In genomic region chr17:15945493-15946209, GRCh38 we compare ENCODE assay signal across 8 cellular contexts. TPM values are rescaled to one million over a fixed set of nuclear protein-coding genes. Genes with fewer than 3 reads are reported as not detected.
A peak's percentile ranks its signal among the peaks of the same experiment; 100 is the strongest.
DNase-seq lines count a peak whose midpoint lies in the region; ATAC-seq and TF ChIP-seq lines count a peak whose summit lies in the region.

No MANE protein-coding gene starts in this region.

- peaks cover 46% of the 10 kb centered on the region for H3K79me2 ChIP-seq in ACC112 (ENCODE audit: control insufficient read depth, insufficient read depth, low read length, unreplicated experiment)

- H3K36me3 ChIP-seq in ACC112 (ENCODE audit: insufficient read depth, low read length) (no peaks in the 10 kb centered on the region; the same call in 1 of the 2 replicates), gastrocnemius medialis (no peaks in the 10 kb centered on the region)

- H3K27me3 ChIP-seq in ACC112 (ENCODE audit: insufficient read depth, low read length) = no peaks in the 10 kb centered on the region
- no peaks in the 10 kb centered on the region for H3K27me3 ChIP-seq in right cardiac atrium (ENCODE audit: control insufficient read depth, insufficient read depth)
- H3K27me3 ChIP-seq in gastrocnemius medialis = peaks cover 14 to 29% (median 22%) of the 10 kb centered on the region in 3 donors

- no peak for TF ChIP-seq POLR2A in gastrocnemius medialis (IDR thresholded peaks at IDR 0.05)

- peaks cover 31% of the 10 kb centered on the region for H3K4me1 Mint-ChIP-seq in HFFc6 (ENCODE audit: low read depth)
- H3K4me1 Mint-ChIP-seq in activated T-helper 1 cell treated with anti-CD3 and anti-CD28 coated beads, Interleukin-12 subunit alpha, Interleukin-12 subunit beta, Interleukin-2, Interleukin-4 antibody, amounts not matched to agents 30 ng/mL and 10 ng/mL and 1 ng/mL, durations not matched to agents 14 hours and 24 hours and 36 hours (ENCODE audit: low read depth) = peaks cover 16% of the 10 kb centered on the region

- DNase-seq in HFFc6 = no peak
- no peak for DNase-seq in activated T-helper 1 cell treated with anti-CD3 and anti-CD28 coated beads, Interleukin-12 subunit alpha, Interleukin-12 subunit beta, Interleukin-2, Interleukin-4 antibody, amounts not matched to agents 30 ng/mL and 10 ng/mL and 1 ng/mL, durations not matched to agents 14 hours and 24 hours and 36 hours (ENCODE audit: low spot score)
- peak in 2 of 3 donors; percentile 27 to 58 for DNase-seq in right cardiac atrium
- no peak for DNase-seq in gastrocnemius medialis
- no peak for DNase-seq in middle frontal gyrus (ENCODE audit: extremely low spot score, low spot score)

- H3K9me3 ChIP-seq in right cardiac atrium (ENCODE audit: control insufficient read depth, low read length) = no peaks in the 10 kb centered on the region
- H3K9me3 ChIP-seq in gastrocnemius medialis = no peaks in the 10 kb centered on the region

- ATAC-seq in right cardiac atrium (peak; percentile 22 to 31), gastrocnemius medialis (no peak), GM19324 (IDR thresholded peaks at IDR 0.05; ENCODE audit: low FRiP score, unreplicated experiment) (no peak), GM21825 (IDR thresholded peaks at IDR 0.05; ENCODE audit: unreplicated experiment) (no peak)

- H3K27ac ChIP-seq in ACC112 (ENCODE audit: low read depth, low read length) (peak overlapping the region; percentile 62; the same call in 1 of the 2 replicates), right cardiac atrium (ENCODE audit: low read length) (no peak overlapping the region), gastrocnemius medialis (peak overlapping the region in 1 of 4 donors; percentile 8)

- no peaks in the 10 kb centered on the region; the same call in 1 of the 2 replicates for H3K36me3 Mint-ChIP-seq in HFFc6 (ENCODE audit: low read depth)
- H3K36me3 Mint-ChIP-seq in activated T-helper 1 cell treated with anti-CD3 and anti-CD28 coated beads, Interleukin-12 subunit alpha, Interleukin-12 subunit beta, Interleukin-2, Interleukin-4 antibody, amounts not matched to agents 30 ng/mL and 10 ng/mL and 1 ng/mL, durations not matched to agents 14 hours and 24 hours and 36 hours (ENCODE audit: low read depth) = no peaks in the 10 kb centered on the region

- peak overlapping the region; percentile 91 for H2AFZ ChIP-seq in ACC112 (ENCODE audit: low read length, unreplicated experiment)

- TF ChIP-seq CTCF in HFFc6 (IDR thresholded peaks at IDR 0.05) = no peak
- no peak for TF ChIP-seq CTCF in gastrocnemius medialis (IDR thresholded peaks at IDR 0.05 in 4 of 5, conservative IDR thresholded peaks at IDR 0.05 in 1 of 5)

- H3K4me3 ChIP-seq in ACC112 (ENCODE audit: low read depth, low read length) (peak overlapping the region; percentile 97), right cardiac atrium (ENCODE audit: low read length) (peak overlapping the region; percentile 47), gastrocnemius medialis (peak overlapping the region; percentile 52 to 66 (median 60))

- intact Hi-C loops in activated T-helper 1 cell treated with anti-CD3 and anti-CD28 coated beads, Interleukin-12 subunit alpha, Interleukin-12 subunit beta, Interleukin-2, Interleukin-4 antibody, amounts not matched to agents 30 ng/mL and 10 ng/mL and 1 ng/mL, durations not matched to agents 14 hours and 24 hours and 36 hours (cut with micrococcal nuclease) = loop anchor here (1.0 kb wide), 2 partner anchors 14 to 53 kb away; no protein-coding TSS in a partner anchor
- intact Hi-C loops in right cardiac atrium (cut with DNase I) = loop anchor here in 2 of 4 donors (10.0 kb wide), 1 partner anchor 49 kb away; the partner anchor contains the start of genes TTC19 (in 2 of the 2) and ZSWIM7 (in 2 of the 2)
- intact Hi-C loops in gastrocnemius medialis (cut with DNase I; ENCODE audit: low total_unique reads) = no loop called here

- no peak overlapping the region for H3K27ac Mint-ChIP-seq in HFFc6
- no peak overlapping the region for H3K27ac Mint-ChIP-seq in activated T-helper 1 cell treated with anti-CD3 and anti-CD28 coated beads, Interleukin-12 subunit alpha, Interleukin-12 subunit beta, Interleukin-2, Interleukin-4 antibody, amounts not matched to agents 30 ng/mL and 10 ng/mL and 1 ng/mL, durations not matched to agents 14 hours and 24 hours and 36 hours

- H3K4me3 Mint-ChIP-seq in HFFc6 = peak overlapping the region; percentile 79
- H3K4me3 Mint-ChIP-seq in activated T-helper 1 cell treated with anti-CD3 and anti-CD28 coated beads, Interleukin-12 subunit alpha, Interleukin-12 subunit beta, Interleukin-2, Interleukin-4 antibody, amounts not matched to agents 30 ng/mL and 10 ng/mL and 1 ng/mL, durations not matched to agents 14 hours and 24 hours and 36 hours = peak overlapping the region; percentile 71

- in situ Hi-C loops in gastrocnemius medialis (cut with MboI; ENCODE audit: low sequenced_read_pairs in 4 of 4) = no loop called here

- H3K27me3 Mint-ChIP-seq in HFFc6 (ENCODE audit: insufficient read depth) = peaks cover 9% of the 10 kb centered on the region
- peaks cover 31% of the 10 kb centered on the region for H3K27me3 Mint-ChIP-seq in activated T-helper 1 cell treated with anti-CD3 and anti-CD28 coated beads, Interleukin-12 subunit alpha, Interleukin-12 subunit beta, Interleukin-2, Interleukin-4 antibody, amounts not matched to agents 30 ng/mL and 10 ng/mL and 1 ng/mL, durations not matched to agents 14 hours and 24 hours and 36 hours (ENCODE audit: insufficient read depth)

- H3K9me3 Mint-ChIP-seq in HFFc6 = no peaks in the 10 kb centered on the region; the same call in 1 of the 2 replicates
- H3K9me3 Mint-ChIP-seq in activated T-helper 1 cell treated with anti-CD3 and anti-CD28 coated beads, Interleukin-12 subunit alpha, Interleukin-12 subunit beta, Interleukin-2, Interleukin-4 antibody, amounts not matched to agents 30 ng/mL and 10 ng/mL and 1 ng/mL, durations not matched to agents 14 hours and 24 hours and 36 hours = no peaks in the 10 kb centered on the region

- peaks cover 23% of the 10 kb centered on the region for H3K4me1 ChIP-seq in ACC112 (ENCODE audit: control insufficient read depth, insufficient read depth, low read length, unreplicated experiment)
- peaks cover 3% of the 10 kb centered on the region for H3K4me1 ChIP-seq in right cardiac atrium (ENCODE audit: control insufficient read depth, insufficient read depth, low read length)
- H3K4me1 ChIP-seq in gastrocnemius medialis = peaks cover 0 to 14% of the 10 kb centered on the region in 2 donors

- 5% methylated on average over 68 of the region's 68 CpGs for WGBS in right cardiac atrium

RNA-seq across cellular contexts. Expression of gene ADORA2B, which starts 0.7 kb away (rescaled TPM):
- 1 to 10 TPM in 3 of 6 experiments, under 1 TPM in 3; 0.91 to 1.2 (median 1.0) TPM for total RNA-seq in HFFc6 (2021; fragmentation: NEBNext Ultra II Directional; extraction: Animal tissue kit (Norgen Biotek cat#: 25700))
- 1.4 and 1.5 TPM in 2 replicates for total RNA-seq in activated T-helper 1 cell treated with anti-CD3 and anti-CD28 coated beads, Interleukin-12 subunit alpha, Interleukin-12 subunit beta, Interleukin-2, Interleukin-4 antibody, amounts not matched to agents 30 ng/mL and 10 ng/mL and 1 ng/mL, durations not matched to agents 14 hours and 24 hours and 36 hours
- under 1 TPM; 0.28 to 0.64 (median 0.42) TPM for total RNA-seq in right cardiac atrium
- 0.38 TPM for polyA plus RNA-seq in right cardiac atrium
- total RNA-seq in gastrocnemius medialis = 1 to 10 TPM in 1 of 4 donors, under 1 TPM in 1, not detected in 2; 0.25 to 1.4 TPM

RNA-seq across cellular contexts. Expression of gene ZSWIM7, which starts 53.9 kb away (rescaled TPM):
- 10 to 100 TPM; 11.4 to 17.7 (median 15.5) TPM for total RNA-seq in HFFc6 (2021; fragmentation: NEBNext Ultra II Directional; extraction: Animal tissue kit (Norgen Biotek cat#: 25700))
- total RNA-seq in activated T-helper 1 cell treated with anti-CD3 and anti-CD28 coated beads, Interleukin-12 subunit alpha, Interleukin-12 subunit beta, Interleukin-2, Interleukin-4 antibody, amounts not matched to agents 30 ng/mL and 10 ng/mL and 1 ng/mL, durations not matched to agents 14 hours and 24 hours and 36 hours = 8.3 and 9.5 TPM in 2 replicates
- 10 to 100 TPM; 21.9 to 33.3 (median 29.8) TPM for total RNA-seq in right cardiac atrium
- 45.2 TPM for polyA plus RNA-seq in right cardiac atrium
- 10 to 100 TPM; 13.2 to 19.5 (median 19.1) TPM for total RNA-seq in gastrocnemius medialis

RNA-seq across cellular contexts. Expression of gene TTC19, which starts 54.0 kb away (rescaled TPM):
- 10 to 100 TPM; 10.4 to 15.4 (median 12.4) TPM for total RNA-seq in HFFc6 (2021; fragmentation: NEBNext Ultra II Directional; extraction: Animal tissue kit (Norgen Biotek cat#: 25700))
- total RNA-seq in activated T-helper 1 cell treated with anti-CD3 and anti-CD28 coated beads, Interleukin-12 subunit alpha, Interleukin-12 subunit beta, Interleukin-2, Interleukin-4 antibody, amounts not matched to agents 30 ng/mL and 10 ng/mL and 1 ng/mL, durations not matched to agents 14 hours and 24 hours and 36 hours = 38.0 and 40.3 TPM in 2 replicates
- total RNA-seq in right cardiac atrium = 10 to 100 TPM; 24.7 to 31.8 (median 26.8) TPM
- polyA plus RNA-seq in right cardiac atrium = 17.1 TPM
- total RNA-seq in gastrocnemius medialis = 10 to 100 TPM; 31.0 to 56.4 (median 41.8) TPM

Comparison
In these comparisons a context has a peak if more than half of its experiments do, and no peak if none do; other contexts are left out.
1. H3K4me3 ChIP-seq: peak in every context shown above with its lines; median percentile 97 in ACC112; 60 in gastrocnemius medialis; 47 in right cardiac atrium.
2. DNase-seq: peak in right cardiac atrium (2 of 3); none in HFFc6 (single experiment), activated T-helper 1 cell treated with anti-CD3 and anti-CD28 coated beads, Interleukin-12 subunit alpha, Interleukin-12 subunit beta, Interleukin-2, Interleukin-4 antibody, amounts not matched to agents 30 ng/mL and 10 ng/mL and 1 ng/mL, durations not matched to agents 14 hours and 24 hours and 36 hours (single experiment), gastrocnemius medialis (0 of 2) and middle frontal gyrus (single experiment).
3. ATAC-seq: peak in right cardiac atrium (2 of 2); none in gastrocnemius medialis (0 of 2), GM19324 (single experiment) and GM21825 (single experiment).